ENCODE assay signal across 2 cellular contexts in the genomic region with DNA sequence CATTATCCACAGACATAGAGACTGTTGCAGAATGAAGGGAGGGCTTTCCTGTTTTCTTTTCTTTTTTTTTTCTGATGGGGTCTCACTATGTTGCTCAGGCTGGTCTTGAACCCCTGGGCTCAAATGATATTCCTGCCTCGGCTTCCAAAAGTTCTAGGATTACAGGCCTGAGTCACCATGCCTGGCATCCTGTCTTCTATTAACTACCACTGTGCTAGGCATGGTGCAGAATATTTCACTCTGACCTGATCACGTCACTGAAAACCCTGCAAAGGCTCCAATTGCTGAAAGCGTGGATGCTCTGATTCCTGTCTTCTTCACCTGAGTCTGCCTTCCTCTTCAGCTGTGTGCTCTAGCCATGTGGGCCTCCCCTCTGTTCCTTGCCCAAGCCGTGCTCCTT.
TF ChIP-seq lines count a peak whose summit lies in the region.

No MANE protein-coding gene starts in this region.

TF ChIP-seq in IMR-90, 13 proteins besides CTCF, POLR2A, EP300 and RAD21:
- TF ChIP-seq, protein P1, sequence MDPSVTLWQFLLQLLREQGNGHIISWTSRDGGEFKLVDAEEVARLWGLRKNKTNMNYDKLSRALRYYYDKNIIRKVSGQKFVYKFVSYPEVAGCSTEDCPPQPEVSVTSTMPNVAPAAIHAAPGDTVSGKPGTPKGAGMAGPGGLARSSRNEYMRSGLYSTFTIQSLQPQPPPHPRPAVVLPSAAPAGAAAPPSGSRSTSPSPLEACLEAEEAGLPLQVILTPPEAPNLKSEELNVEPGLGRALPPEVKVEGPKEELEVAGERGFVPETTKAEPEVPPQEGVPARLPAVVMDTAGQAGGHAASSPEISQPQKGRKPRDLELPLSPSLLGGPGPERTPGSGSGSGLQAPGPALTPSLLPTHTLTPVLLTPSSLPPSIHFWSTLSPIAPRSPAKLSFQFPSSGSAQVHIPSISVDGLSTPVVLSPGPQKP (IDR thresholded peaks at IDR 0.05; ENCODE audit: borderline replicate concordance, low read depth, low read length): no peak
- TF ChIP-seq SMC3 (IDR thresholded peaks at IDR 0.05; ENCODE audit: low read depth, low read length) (no peak), MAFK (IDR thresholded peaks at IDR 0.05; ENCODE audit: low read depth, low read length) (no peak), RFX5 (IDR thresholded peaks at IDR 0.05; ENCODE audit: low read depth, low read length) (no peak), FOS (IDR thresholded peaks at IDR 0.05; ENCODE audit: low read depth, low read length) (no peak), BHLHE40 (IDR thresholded peaks at IDR 0.05; ENCODE audit: low read depth, low read length) (no peak), NFE2L2 (IDR thresholded peaks at IDR 0.05; ENCODE audit: low read depth, low read length) (no peak), MAZ (IDR thresholded peaks at IDR 0.05; ENCODE audit: borderline replicate concordance, low read depth, low read length) (no peak), RCOR1 (IDR thresholded peaks at IDR 0.05; ENCODE audit: insufficient replicate concordance, low read length) (no peak), MXI1 (IDR thresholded peaks at IDR 0.05; ENCODE audit: borderline replicate concordance, low read depth, low read length) (no peak), CEBPB (IDR thresholded peaks at IDR 0.05; ENCODE audit: low read depth, low read length) (no peak), CHD1 (IDR thresholded peaks at IDR 0.05; ENCODE audit: low read depth, low read length) (no peak)
- TF ChIP-seq, protein P2, sequence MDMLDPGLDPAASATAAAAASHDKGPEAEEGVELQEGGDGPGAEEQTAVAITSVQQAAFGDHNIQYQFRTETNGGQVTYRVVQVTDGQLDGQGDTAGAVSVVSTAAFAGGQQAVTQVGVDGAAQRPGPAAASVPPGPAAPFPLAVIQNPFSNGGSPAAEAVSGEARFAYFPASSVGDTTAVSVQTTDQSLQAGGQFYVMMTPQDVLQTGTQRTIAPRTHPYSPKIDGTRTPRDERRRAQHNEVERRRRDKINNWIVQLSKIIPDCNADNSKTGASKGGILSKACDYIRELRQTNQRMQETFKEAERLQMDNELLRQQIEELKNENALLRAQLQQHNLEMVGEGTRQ (IDR thresholded peaks at IDR 0.05; ENCODE audit: low read depth, low read length): no peak

TF ChIP-seq in K562, 482 proteins besides CTCF, POLR2A, EP300 and RAD21:
- TF ChIP-seq HDGF (IDR thresholded peaks at IDR 0.05): 0 out of 2 replicates have a peak, but pooled peaks have one; percentile 27
- TF ChIP-seq ZC3H11A (IDR thresholded peaks at IDR 0.05; ENCODE audit: low read depth, low read length): no peak
